1 cellular context compared by ENCODE assay signal in the genomic region with DNA sequence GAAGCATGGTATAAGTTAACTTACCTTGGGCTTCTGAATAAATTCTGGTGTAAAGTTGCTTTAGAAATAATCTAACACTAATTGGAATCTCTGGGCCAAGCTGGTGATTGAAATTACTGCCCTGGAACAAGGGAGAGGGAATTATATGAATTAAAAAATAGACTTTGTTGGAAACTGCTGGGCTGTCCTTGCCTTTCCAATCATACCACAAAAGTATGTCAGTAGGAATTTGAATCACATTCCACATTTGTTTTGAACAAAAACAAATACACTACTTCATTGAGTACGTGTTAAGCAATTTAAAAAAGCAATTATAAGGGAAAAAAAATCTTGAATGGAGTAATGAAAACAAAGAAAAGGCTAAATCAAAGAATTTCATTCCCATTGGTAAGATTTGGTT.
TF ChIP-seq lines count a peak whose summit lies in the region.

No MANE protein-coding gene starts in this region.

TF ChIP-seq in IMR-90, 13 proteins besides CTCF, POLR2A, EP300 and RAD21:
- TF ChIP-seq FOS (IDR thresholded peaks at IDR 0.05; ENCODE audit: low read depth, low read length) (no peak), MXI1 (IDR thresholded peaks at IDR 0.05; ENCODE audit: borderline replicate concordance, low read depth, low read length) (no peak), NFE2L2 (IDR thresholded peaks at IDR 0.05; ENCODE audit: low read depth, low read length) (no peak), MAFK (IDR thresholded peaks at IDR 0.05; ENCODE audit: low read depth, low read length) (no peak), CHD1 (IDR thresholded peaks at IDR 0.05; ENCODE audit: low read depth, low read length) (no peak), CEBPB (IDR thresholded peaks at IDR 0.05; ENCODE audit: low read depth, low read length) (no peak), SMC3 (IDR thresholded peaks at IDR 0.05; ENCODE audit: low read depth, low read length) (no peak), RFX5 (IDR thresholded peaks at IDR 0.05; ENCODE audit: low read depth, low read length) (no peak), BHLHE40 (IDR thresholded peaks at IDR 0.05; ENCODE audit: low read depth, low read length) (no peak), RCOR1 (IDR thresholded peaks at IDR 0.05; ENCODE audit: insufficient replicate concordance, low read length) (no peak), MAZ (IDR thresholded peaks at IDR 0.05; ENCODE audit: borderline replicate concordance, low read depth, low read length) (no peak)
- TF ChIP-seq, protein P1, sequence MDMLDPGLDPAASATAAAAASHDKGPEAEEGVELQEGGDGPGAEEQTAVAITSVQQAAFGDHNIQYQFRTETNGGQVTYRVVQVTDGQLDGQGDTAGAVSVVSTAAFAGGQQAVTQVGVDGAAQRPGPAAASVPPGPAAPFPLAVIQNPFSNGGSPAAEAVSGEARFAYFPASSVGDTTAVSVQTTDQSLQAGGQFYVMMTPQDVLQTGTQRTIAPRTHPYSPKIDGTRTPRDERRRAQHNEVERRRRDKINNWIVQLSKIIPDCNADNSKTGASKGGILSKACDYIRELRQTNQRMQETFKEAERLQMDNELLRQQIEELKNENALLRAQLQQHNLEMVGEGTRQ (IDR thresholded peaks at IDR 0.05; ENCODE audit: low read depth, low read length), result no peak
- TF ChIP-seq, protein P2, sequence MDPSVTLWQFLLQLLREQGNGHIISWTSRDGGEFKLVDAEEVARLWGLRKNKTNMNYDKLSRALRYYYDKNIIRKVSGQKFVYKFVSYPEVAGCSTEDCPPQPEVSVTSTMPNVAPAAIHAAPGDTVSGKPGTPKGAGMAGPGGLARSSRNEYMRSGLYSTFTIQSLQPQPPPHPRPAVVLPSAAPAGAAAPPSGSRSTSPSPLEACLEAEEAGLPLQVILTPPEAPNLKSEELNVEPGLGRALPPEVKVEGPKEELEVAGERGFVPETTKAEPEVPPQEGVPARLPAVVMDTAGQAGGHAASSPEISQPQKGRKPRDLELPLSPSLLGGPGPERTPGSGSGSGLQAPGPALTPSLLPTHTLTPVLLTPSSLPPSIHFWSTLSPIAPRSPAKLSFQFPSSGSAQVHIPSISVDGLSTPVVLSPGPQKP (IDR thresholded peaks at IDR 0.05; ENCODE audit: borderline replicate concordance, low read depth, low read length), result no peak
